In genomic region chr12:132171968-132172521, GRCh38 we compare ENCODE assay signal across 15 cellular contexts.
"Had no signal": no experiment of that assay in that cellular context is flagged by ENCODE, and none has a peak within 500 bp of the region (broad histone marks: within the 10 kb centered on the region; RNA-seq: fewer than 3 reads in every experiment).

No MANE protein-coding gene starts in this region.

- H3K4me3 ChIP-seq: lower lobe of right lung, prostate gland, tibial artery had no signal

- H3K36me3 ChIP-seq: lower lobe of right lung, prostate gland, tibial artery had no signal

- ATAC-seq: activated naive CD8-positive, alpha-beta T cell treated with anti-CD3 and anti-CD28 coated beads, Interleukin-2, amount 50 U/mL, for 24 hours; esophagus mucosa; left colon; lower lobe of right lung; naive thymus-derived CD4-positive, alpha-beta T cell had no signal

- H3K27ac Mint-ChIP-seq: activated naive CD8-positive, alpha-beta T cell treated with anti-CD3 and anti-CD28 coated beads, Interleukin-2, amount 50 U/mL, for 24 hours; naive thymus-derived CD4-positive, alpha-beta T cell; stimulated activated naive CD8-positive, alpha-beta T cell treated with anti-CD3 and anti-CD28 coated beads, Interleukin-15, Interleukin-2, amounts not matched to agents 100 ng/mL and 50 ng/mL, for 24 hours had no signal

- H3K27ac ChIP-seq: lower lobe of right lung, prostate gland, tibial artery had no signal

- H3K4me3 Mint-ChIP-seq: activated naive CD8-positive, alpha-beta T cell treated with anti-CD3 and anti-CD28 coated beads, Interleukin-2, amount 50 U/mL, for 24 hours; stimulated activated naive CD8-positive, alpha-beta T cell treated with anti-CD3 and anti-CD28 coated beads, Interleukin-15, Interleukin-2, amounts not matched to agents 100 ng/mL and 50 ng/mL, for 24 hours had no signal

- H3K9me3 Mint-ChIP-seq: stimulated activated naive CD8-positive, alpha-beta T cell treated with anti-CD3 and anti-CD28 coated beads, Interleukin-15, Interleukin-2, amounts not matched to agents 100 ng/mL and 50 ng/mL, for 24 hours had no signal

- DNase-seq: activated CD4-positive, alpha-beta T cell treated with anti-CD3 and anti-CD28 coated beads for 1 hour; activated CD8-positive, alpha-beta memory T cell treated with anti-CD3 and anti-CD28 coated beads, Interleukin-2, amount 50 U/mL, for 48 hours; activated naive CD4-positive, alpha-beta T cell treated with Interleukin-2 at 50 U/mL for 16 hours; activated naive CD8-positive, alpha-beta T cell treated with anti-CD3 and anti-CD28 coated beads, Interleukin-2, amount 50 U/mL, for 24 hours; activated T-cell treated with anti-CD3 and anti-CD28 coated beads, Interleukin-2, amount 50 U/mL, for 48 hours; left colon; lower lobe of right lung; naive thymus-derived CD4-positive, alpha-beta T cell; stimulated activated CD4-positive, alpha-beta T cell treated with anti-CD3 and anti-CD28 coated beads, Interleukin-12 subunit alpha, Interleukin-12 subunit beta, amount 100 ng/mL, for 4 hours; substantia nigra; T-helper 9 cell; tibial artery had no signal

- H3K4me1 ChIP-seq: lower lobe of right lung, tibial artery had no signal

- H3K9me3 ChIP-seq: lower lobe of right lung, prostate gland, tibial artery had no signal
